ENCODE assay signal across 12 cellular contexts in the genomic region with DNA sequence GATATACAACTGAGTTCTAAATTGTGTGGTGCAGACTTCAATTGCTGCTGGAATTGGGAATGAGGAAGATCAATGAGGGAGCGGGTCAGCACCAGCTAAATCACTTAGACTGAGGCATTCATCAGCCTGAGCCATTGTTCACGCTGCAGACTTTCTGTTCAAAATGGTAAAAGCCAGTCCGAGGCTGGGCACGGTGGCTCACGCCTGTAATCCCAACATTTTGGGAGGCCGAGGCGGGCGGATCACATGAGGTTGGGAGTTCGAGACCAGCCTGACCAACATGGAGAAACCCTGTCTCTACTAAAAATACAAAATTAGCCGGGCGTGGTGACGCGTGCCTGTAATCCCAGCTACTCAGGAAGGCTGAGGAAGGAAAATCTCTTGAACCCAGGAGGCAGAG. TPM values are rescaled to one million over a fixed set of nuclear protein-coding genes. Genes with fewer than 3 reads are reported as not detected.
DNase-seq lines count a peak whose midpoint lies in the region; ATAC-seq, FAIRE-seq and TF ChIP-seq lines count a peak whose summit lies in the region.
"Not testable (repeated sequence)": the region's sequence is repeated elsewhere in the genome, so short reads cannot be mapped to it uniquely, and the experiment has no call there.
"Had no signal": no experiment of that assay in that cellular context is flagged by ENCODE, and none has a peak within 500 bp of the region (broad histone marks: within the 10 kb centered on the region; RNA-seq: fewer than 3 reads in every experiment).

No MANE protein-coding gene starts in this region.

- H3K36me3 ChIP-seq in BLaER1 treated with 17β-estradiol and CSF1 and Interleukin-3, amounts not matched to agents 10 nM and 100 nM; KMS-11 (ENCODE audit: insufficient read depth); GM12878 (ENCODE audit: control insufficient read depth in 2 of 2, insufficient read depth in 2 of 2, low read length in 1 of 2): not testable (repeated sequence)

- not testable (repeated sequence) for H3K27me3 ChIP-seq in BLaER1 treated with 17β-estradiol and CSF1 and Interleukin-3, amounts not matched to agents 10 nM and 100 nM; KMS-11 (ENCODE audit: insufficient read depth, low read depth); GM12878 (replicated peaks in 1 of 2; ENCODE audit: control insufficient read depth in 2 of 2, insufficient read depth in 2 of 2, low read length in 1 of 2)

- H3K4me2 ChIP-seq in BLaER1 treated with 17β-estradiol and CSF1 and Interleukin-3, amounts not matched to agents 10 nM and 100 nM: peak overlapping the region in 6 of 11 experiments; percentile 32 to 84 (median 58); a peak in 10 of 22 replicates
- H3K4me2 ChIP-seq in KMS-11: 0 out of 2 replicates have a peak overlapping the region, but pooled peaks have one; percentile 22
- 0 out of 2 replicates have a peak overlapping the region, but pooled peaks have one; percentile 95 for H3K4me2 ChIP-seq in GM12878 (ENCODE audit: control insufficient read depth, insufficient read depth)

- RAD21 ChIA-PET in GM12878 (lab: Charles Lee; ENCODE audit: unreplicated experiment): interaction anchor here (0.7 to 2.1 kb wide), 6 partner anchors 14 to 42 kb away, joined by 3 to 19 read pairs (median 6); partner anchors contain the start of gene ADA2

- H3K9me3 ChIP-seq in BLaER1 treated with 17β-estradiol and CSF1 and Interleukin-3, amounts not matched to agents 10 nM and 100 nM (replicated peaks in 1 of 11); GM12878 (replicated peaks; ENCODE audit: control insufficient read depth, insufficient read depth, low read length): not testable (repeated sequence)

- H3K79me2 ChIP-seq in KMS-11 (ENCODE audit: insufficient read depth, low read depth); GM12878 (ENCODE audit: control insufficient read depth, insufficient read depth, low read length): not testable (repeated sequence)

- WGBS in GM12878 (ENCODE audit: insufficient coverage, insufficient replicate concordance, low lambda C conversion rate, missing lambda C conversion rate): 83% methylated on average over 13 of the region's 13 CpGs

- H3K4me3 ChIP-seq in BLaER1 treated with 17β-estradiol and CSF1 and Interleukin-3, amounts not matched to agents 10 nM and 100 nM; KMS-11 (IDR thresholded peaks at IDR 0.05; ENCODE audit: insufficient read depth, low read depth, low read length); GM12878: not testable (repeated sequence)

- not testable (repeated sequence) for ATAC-seq in GM12878; memory B cell (ENCODE audit: low read depth); stimulated activated naive B cell treated with anti-CD40 and anti-IgM and Interleukin-4, amounts not matched to agents 10 μg/mL and 1 μg/mL and 100 μg/mL, for 72 hours (replicated peaks)

- not testable (repeated sequence) for BruUV-seq in GM12878 (replicated peaks; lab: Mats Ljungman, UMichigan)

- FAIRE-seq in GM12878 (lab: Jason Lieb, UNC): not testable (repeated sequence)

- in situ Hi-C loops in GM12878 (cut with MboI): not testable (repeated sequence)

- H4K20me1 ChIP-seq in BLaER1 treated with 17β-estradiol and CSF1 and Interleukin-3, amounts not matched to agents 10 nM and 100 nM; KMS-11 (ENCODE audit: insufficient read depth); GM12878 (ENCODE audit: control insufficient read depth, insufficient read depth): not testable (repeated sequence)

- not testable (repeated sequence) for H3K27me3 Mint-ChIP-seq in T-helper 2 cell treated with Interferon-gamma antibody and Interleukin-4, amounts not matched to agents 5 μg/mL and 100 μg/mL, for 36 hours (ENCODE audit: low read depth); activated CD4-positive, alpha-beta T cell treated with anti-CD3 and anti-CD28 coated beads, Interleukin-2, amount 10 ng/mL, durations not matched to agents 7 days and 5 days; memory B cell; stimulated activated naive B cell treated with anti-CD40 and anti-IgM and Interleukin-4, amounts not matched to agents 10 μg/mL and 1 μg/mL and 100 μg/mL, for 72 hours

- not testable (repeated sequence) for H3K9me3 Mint-ChIP-seq in T-helper 2 cell treated with Interferon-gamma antibody and Interleukin-4, amounts not matched to agents 5 μg/mL and 100 μg/mL, for 36 hours; activated CD4-positive, alpha-beta T cell treated with anti-CD3 and anti-CD28 coated beads, Interleukin-2, amount 10 ng/mL, durations not matched to agents 7 days and 5 days; memory B cell; stimulated activated naive B cell treated with anti-CD40 and anti-IgM and Interleukin-4, amounts not matched to agents 10 μg/mL and 1 μg/mL and 100 μg/mL, for 72 hours

- not testable (repeated sequence) for TF ChIP-seq EP300 in GM12878 (IDR thresholded peaks at IDR 0.05; ENCODE audit: borderline replicate concordance in 1 of 2, control insufficient read depth in 1 of 2, low read depth in 2 of 2, low read length in 2 of 2)

- H2AFZ ChIP-seq in KMS-11 (ENCODE audit: low read depth); GM12878 (ENCODE audit: control insufficient read depth, low read depth, low read length): not testable (repeated sequence)

- POLR2A ChIA-PET in activated CD4-positive, alpha-beta T cell treated with anti-CD3 and anti-CD28 coated beads, Interleukin-2, amount 10 ng/mL, durations not matched to agents 7 days and 5 days (lab: Charles Lee): interaction anchor here (0.6 kb wide), 1 partner anchor 27 kb away, joined by 3 read pairs; no protein-coding TSS in a partner anchor
- POLR2A ChIA-PET in GM12878 (lab: Charles Lee): interaction anchor here (0.6 to 2.9 kb wide), 6 partner anchors 13 to 25 kb away, joined by 3 to 16 read pairs (median 4); partner anchors contain the start of gene ADA2

- peak overlapping the region; percentile 85 for H3K27ac Mint-ChIP-seq in T-helper 2 cell treated with Interferon-gamma antibody and Interleukin-4, amounts not matched to agents 5 μg/mL and 100 μg/mL, for 36 hours
- H3K27ac Mint-ChIP-seq in activated CD4-positive, alpha-beta T cell treated with anti-CD3 and anti-CD28 coated beads, Interleukin-2, amount 10 ng/mL, durations not matched to agents 7 days and 5 days: peak overlapping the region; percentile 89
- peak overlapping the region; percentile 89 for H3K27ac Mint-ChIP-seq in memory B cell
- H3K27ac Mint-ChIP-seq in stimulated activated naive B cell treated with anti-CD40 and anti-IgM and Interleukin-4, amounts not matched to agents 10 μg/mL and 1 μg/mL and 100 μg/mL, for 72 hours: peak overlapping the region; percentile 95

- H3K9ac ChIP-seq in BLaER1 treated with 17β-estradiol and CSF1 and Interleukin-3, amounts not matched to agents 10 nM and 100 nM: peak overlapping the region in 3 of 11 experiments; percentile 57 to 67 (median 65); a peak in 4 of 22 replicates
- H3K9ac ChIP-seq in KMS-11: not testable (repeated sequence)
- H3K9ac ChIP-seq in GM12878 (ENCODE audit: control insufficient read depth, insufficient read depth, low read length): peak overlapping the region; percentile 68; the same call in 1 of the 2 replicates

- not testable (repeated sequence) for DNase-seq in T-helper 2 cell treated with Interferon-gamma antibody and Interleukin-4, amounts not matched to agents 5 μg/mL and 100 μg/mL, for 36 hours (ENCODE audit: low spot score); activated CD4-positive, alpha-beta T cell treated with anti-CD3 and anti-CD28 coated beads, Interleukin-2, amount 10 ng/mL, durations not matched to agents 7 days and 5 days; GM12878 (ENCODE audit: low read depth, low spot score); memory B cell (ENCODE audit: low spot score in 2 of 2); stimulated activated naive B cell treated with anti-CD40 and anti-IgM and Interleukin-4, amounts not matched to agents 10 μg/mL and 1 μg/mL and 100 μg/mL, for 72 hours

- CTCF ChIA-PET in activated CD4-positive, alpha-beta T cell treated with anti-CD3 and anti-CD28 coated beads, Interleukin-2, amount 10 ng/mL, durations not matched to agents 7 days and 5 days (lab: Charles Lee): interaction anchor here (0.6 to 1.4 kb wide), 5 partner anchors 23 to 74 kb away, joined by 3 to 8 read pairs (median 3); no protein-coding TSS in a partner anchor
- CTCF ChIA-PET in GM12878 (lab: Yijun Ruan, JAX): interaction anchor here (1.3 to 2.2 kb wide), 6 partner anchors 15 to 40 kb away, joined by 3 to 10 read pairs (median 5); no protein-coding TSS in a partner anchor

- intact Hi-C loops in GM12878 (cut with micrococcal nuclease; ENCODE audit: unreplicated experiment): loop anchor here (1.0 to 2.0 kb wide), 2 partner anchors 15 to 24 kb away; partner anchors contain the start of gene ADA2

- SMC1A ChIA-PET in GM12878 (lab: Charles Lee; ENCODE audit: uncharacterized antibody, unreplicated experiment): interaction anchor here (1.0 to 3.2 kb wide), 4 partner anchors 14 to 29 kb away, joined by 5 to 23 read pairs (median 20); partner anchors contain the start of gene ADA2

- TF ChIP-seq RAD21 in GM12878 (IDR thresholded peaks at IDR 0.05; ENCODE audit: insufficient read depth, low read depth, low read length): not testable (repeated sequence)

- not testable (repeated sequence) for H3K4me3 Mint-ChIP-seq in T-helper 2 cell treated with Interferon-gamma antibody and Interleukin-4, amounts not matched to agents 5 μg/mL and 100 μg/mL, for 36 hours; activated CD4-positive, alpha-beta T cell treated with anti-CD3 and anti-CD28 coated beads, Interleukin-2, amount 10 ng/mL, durations not matched to agents 7 days and 5 days
- peak overlapping the region; percentile 15 for H3K4me3 Mint-ChIP-seq in memory B cell
- H3K4me3 Mint-ChIP-seq in stimulated activated naive B cell treated with anti-CD40 and anti-IgM and Interleukin-4, amounts not matched to agents 10 μg/mL and 1 μg/mL and 100 μg/mL, for 72 hours: peak overlapping the region; percentile 3 to 46

- not testable (repeated sequence) for TF ChIP-seq POLR2A in GM12878 (IDR thresholded peaks at IDR 0.05; ENCODE audit: low read depth, low read length)

- H3K36me3 Mint-ChIP-seq in T-helper 2 cell treated with Interferon-gamma antibody and Interleukin-4, amounts not matched to agents 5 μg/mL and 100 μg/mL, for 36 hours (ENCODE audit: low read depth); activated CD4-positive, alpha-beta T cell treated with anti-CD3 and anti-CD28 coated beads, Interleukin-2, amount 10 ng/mL, durations not matched to agents 7 days and 5 days (ENCODE audit: low read depth); memory B cell; stimulated activated naive B cell treated with anti-CD40 and anti-IgM and Interleukin-4, amounts not matched to agents 10 μg/mL and 1 μg/mL and 100 μg/mL, for 72 hours: not testable (repeated sequence)

- peaks cover 11 to 75% (median 30%) of the 10 kb centered on the region in 10 experiments for H3K4me1 ChIP-seq in BLaER1 treated with 17β-estradiol and CSF1 and Interleukin-3, amounts not matched to agents 10 nM and 100 nM
- H3K4me1 ChIP-seq in KMS-11 (ENCODE audit: low read depth, poor library complexity, severe bottlenecking): peaks cover 21% of the 10 kb centered on the region
- H3K4me1 ChIP-seq in GM12878 (ENCODE audit: control insufficient read depth, insufficient read depth, low read length): peaks cover 24% of the 10 kb centered on the region

- TF ChIP-seq CTCF in KMS-11 (conservative IDR thresholded peaks at IDR 0.05; ENCODE audit: low read depth, low read length); GM12878 (IDR thresholded peaks at IDR 0.05 in 2 of 3, conservative IDR thresholded peaks at IDR 0.05 in 1 of 3; ENCODE audit: control insufficient read depth in 2 of 3, extremely low read depth in 1 of 3, insufficient read depth in 1 of 3, low read depth in 3 of 3, low read length in 3 of 3): not testable (repeated sequence)

- peak overlapping the region in 7 of 11 experiments; percentile 15 to 96 (median 83); a peak in 12 of 22 replicates for H3K27ac ChIP-seq in BLaER1 treated with 17β-estradiol and CSF1 and Interleukin-3, amounts not matched to agents 10 nM and 100 nM
- H3K27ac ChIP-seq in KMS-11 (peak overlapping the region; percentile 48; the same call in 1 of the 2 replicates), GM12878 (ENCODE audit: control insufficient read depth, insufficient read depth) (peak overlapping the region; percentile 97)

- H3K4me1 Mint-ChIP-seq in T-helper 2 cell treated with Interferon-gamma antibody and Interleukin-4, amounts not matched to agents 5 μg/mL and 100 μg/mL, for 36 hours (ENCODE audit: low read depth): peaks cover 16% of the 10 kb centered on the region
- H3K4me1 Mint-ChIP-seq in activated CD4-positive, alpha-beta T cell treated with anti-CD3 and anti-CD28 coated beads, Interleukin-2, amount 10 ng/mL, durations not matched to agents 7 days and 5 days: peaks cover 18% of the 10 kb centered on the region
- peaks cover 15% of the 10 kb centered on the region for H3K4me1 Mint-ChIP-seq in memory B cell
- H3K4me1 Mint-ChIP-seq in stimulated activated naive B cell treated with anti-CD40 and anti-IgM and Interleukin-4, amounts not matched to agents 10 μg/mL and 1 μg/mL and 100 μg/mL, for 72 hours: peaks cover 19 to 44% of the 10 kb centered on the region in 2 donors

RNA-seq across cellular contexts. Expression of gene ADA2, which starts 23.9 kb away (rescaled TPM):
- total RNA-seq in activated CD4-positive, alpha-beta T cell treated with anti-CD3 and anti-CD28 coated beads, Interleukin-2, amount 10 ng/mL, durations not matched to agents 7 days and 5 days: 100 to 1,000 TPM; 118 to 137 TPM
- 44.9 and 47.6 TPM in 2 replicates for total RNA-seq in GM12878 (2013; cell fraction: nucleolus; rRNA removed)
- total RNA-seq in GM12878 (2014; rRNA removed) (10.2 and 10.3 TPM in 2 replicates), GM12878 (2014; rRNA removed; fragmentation: Illumina TruSeq; extraction: Trizol) (7.2 and 8.1 TPM in 2 replicates), GM12878 (2021) (24.5 and 24.7 TPM in 2 replicates)
- polyA plus RNA-seq in GM12878 (2011; ENCODE audit: low read depth): 6.7 TPM
- polyA plus RNA-seq in GM12878 (2011; rRNA removed) (6.2 and 10.4 TPM in 2 replicates), GM12878 (2014; fragmentation: Illumina TruSeq; extraction: Trizol) (21.2 and 21.4 TPM in 2 replicates), GM12878 (2014; fragmentation: Nextera tagmentation; extraction: Ambion mirVana) (1 to 10 TPM; 5.5 to 7.1 TPM), GM12878 (2014; rRNA removed) (12.6 and 16.5 TPM in 2 replicates), GM12878 (2016; fragmentation: Nextera tagmentation; extraction: Ambion mirVana) (1 to 10 TPM; 7.0 to 7.5 TPM)
- polyA plus RNA-seq in GM12878 (2011; cell fraction: cytosol; rRNA removed): 8.6 and 10.3 TPM in 2 replicates
- polyA plus RNA-seq in GM12878 (2011; cell fraction: nucleus; rRNA removed): 19.1 and 19.2 TPM in 2 replicates
- polyA plus RNA-seq in GM12878 (2012): 9.1 and 9.4 TPM in 2 replicates
- 12.4 and 14.8 TPM in 2 replicates for polyA minus RNA-seq in GM12878 (2011; rRNA and poly(A)+ RNA removed)
- polyA minus RNA-seq in GM12878 (2011; cell fraction: cytosol; rRNA and poly(A)+ RNA removed): 4.9 and 8.8 TPM in 2 replicates
- 5.1 and 10.0 TPM in 2 replicates for polyA minus RNA-seq in GM12878 (2011; cell fraction: nucleus; rRNA and poly(A)+ RNA removed)
- total RNA-seq: Daoy, G401, HT-29, MCF 10A, PC-3 had no signal

Comparison
In these comparisons a context has a peak if more than half of its experiments do, and no peak if none do; other contexts are left out.
1. H3K4me2 ChIP-seq: peak in every context shown above with its lines; median percentile 95 in GM12878; 58 in BLaER1 treated with 17β-estradiol and CSF1 and Interleukin-3, amounts not matched to agents 10 nM and 100 nM; 22 in KMS-11.